In genomic region chr2:182057002-182057401, GRCh38 we compare ENCODE assay signal across 23 cellular contexts.
"Had no signal": no experiment of that assay in that cellular context is flagged by ENCODE, and none has a peak within 500 bp of the region (broad histone marks: within the 10 kb centered on the region; RNA-seq: fewer than 3 reads in every experiment).

No MANE protein-coding gene starts in this region.

- ATAC-seq: activated T-helper 17 cell treated with anti-CD3 and anti-CD28 coated beads, Interleukin-2, amount 50 U/mL, for 72 hours; Panc1; Right ventricle myocardium inferior had no signal

- DNase-seq: activated CD4-positive, alpha-beta memory T cell treated with anti-CD3 and anti-CD28 coated beads for 36 hours; activated CD4-positive, alpha-beta T cell treated with anti-CD3 and anti-CD28 coated beads, Interleukin-2, amount 10 ng/mL, durations not matched to agents 7 days and 5 days; activated CD4-positive, CD25-positive, alpha-beta regulatory T cell; activated gamma-delta T cell; activated naive CD4-positive, alpha-beta T cell treated with anti-CD3 and anti-CD28 coated beads for 36 hours; activated T-cell treated with anti-CD3 and anti-CD28 coated beads for 4 hours; activated T-cell treated with anti-CD3 and anti-CD28 coated beads, Interleukin-2, amount 50 U/mL, for 48 hours; amygdala; MM.1S; NCI-H1105 treated with DMSO at 0.1 percent for 48 hours; NCI-H1436 treated with DMSO at 0.1 percent for 48 hours; NCI-H2029 treated with DMSO at 0.1 percent for 48 hours; NCI-H526; NCI-H82; NK-92 treated with Interleukin-12 subunit alpha and Interleukin-12 subunit beta, amount 100 ng/mL, for 24 hours; OCI-M1; RPMI8226; SJCRH30; SK-N-SH; T-helper 1 cell had no signal
